36 cellular contexts compared by ENCODE assay signal in genomic region chr9:131193051-131193450, GRCh38.
"Had no signal": no experiment of that assay in that cellular context is flagged by ENCODE, and none has a peak within 500 bp of the region (broad histone marks: within the 10 kb centered on the region; RNA-seq: fewer than 3 reads in every experiment).

No MANE protein-coding gene starts in this region.

- ATAC-seq: activated CD4-positive, alpha-beta T cell treated with anti-CD3 and anti-CD28 coated beads for 36 hours; activated CD4-positive, CD25-positive, alpha-beta regulatory T cell treated with anti-CD3 and anti-CD28 coated beads, Interleukin-2, amount 50 U/mL, for 24 hours; activated CD8-positive, alpha-beta T cell treated with anti-CD3 and anti-CD28 coated beads for 36 hours; activated naive CD4-positive, alpha-beta T cell treated with anti-CD3 and anti-CD28 coated beads, Interleukin-2, amount 50 U/mL, for 72 hours; activated T-cell treated with anti-CD3 and anti-CD28 coated beads, Interleukin-2, amount 50 U/mL, for 4 hours; activated T-cell treated with anti-CD3 and anti-CD28 coated beads, Interleukin-2, amount 50 U/mL, for 72 hours; activated T-helper 17 cell treated with anti-CD3 and anti-CD28 coated beads, Interleukin-2, amount 50 U/mL, for 72 hours; body of pancreas; WTC11 had no signal

- H3K27ac ChIP-seq: adrenal gland, body of pancreas, brain microvascular endothelial cell, breast epithelium, WERI-Rb-1 had no signal

- DNase-seq: activated CD4-positive, alpha-beta memory T cell treated with anti-CD3 and anti-CD28 coated beads for 36 hours; activated CD4-positive, alpha-beta T cell treated with anti-CD3 and anti-CD28 coated beads for 1 hour; activated CD4-positive, alpha-beta T cell treated with anti-CD3 and anti-CD28 coated beads for 36 hours; activated CD4-positive, alpha-beta T cell treated with anti-CD3 and anti-CD28 coated beads for 48 hours; activated CD4-positive, alpha-beta T cell treated with anti-CD3 and anti-CD28 coated beads, Interleukin-2, amount 50 U/mL, for 1 hour; activated CD4-positive, alpha-beta T cell treated with anti-CD3 and anti-CD28 coated beads, Interleukin-2, amount 50 U/mL, for 4 hours; activated CD4-positive, CD25-positive, alpha-beta regulatory T cell; activated CD8-positive, alpha-beta memory T cell treated with anti-CD3 and anti-CD28 coated beads, Interleukin-2, amount 50 U/mL, for 4 hours; activated CD8-positive, alpha-beta T cell treated with anti-CD3 and anti-CD28 coated beads for 36 hours; activated effector memory CD4-positive, alpha-beta T cell treated with anti-CD3 and anti-CD28 coated beads, Interleukin-2, amount 50 U/mL, for 16 hours; activated gamma-delta T cell treated with Interleukin-2 at 50 U/mL for 16 hours; activated naive CD4-positive, alpha-beta T cell; activated naive CD4-positive, alpha-beta T cell treated with anti-CD3 and anti-CD28 coated beads for 36 hours; activated naive CD4-positive, alpha-beta T cell treated with anti-CD3 and anti-CD28 coated beads, Interleukin-2, amount 50 U/mL, for 16 hours; activated naive CD8-positive, alpha-beta T cell treated with anti-CD3 and anti-CD28 coated beads for 36 hours; activated T-cell treated with anti-CD3 and anti-CD28 coated beads for 4 hours; activated T-cell treated with anti-CD3 and anti-CD28 coated beads, Interleukin-2, amount 50 U/mL, for 1 hour; activated T-cell treated with anti-CD3 and anti-CD28 coated beads, Interleukin-2, amount 50 U/mL, for 4 hours; activated T-cell treated with anti-CD3 and anti-CD28 coated beads, Interleukin-2, amount 50 U/mL, for 72 hours; adrenal gland; amniotic stem cell; aorta; body of pancreas; brain microvascular endothelial cell; central memory CD4-positive, alpha-beta T cell; T-helper 1 cell; T-helper 9 cell; WERI-Rb-1 had no signal

- H3K27me3 ChIP-seq: adrenal gland, body of pancreas, brain microvascular endothelial cell, breast epithelium had no signal

- H3K4me1 ChIP-seq: adrenal gland, body of pancreas, breast epithelium had no signal

- H3K4me3 Mint-ChIP-seq: activated CD4-positive, alpha-beta memory T cell treated with anti-CD3 and anti-CD28 coated beads for 36 hours; activated CD4-positive, alpha-beta T cell treated with anti-CD3 and anti-CD28 coated beads for 36 hours; activated CD8-positive, alpha-beta T cell treated with anti-CD3 and anti-CD28 coated beads for 36 hours; activated naive CD4-positive, alpha-beta T cell treated with anti-CD3 and anti-CD28 coated beads for 36 hours; activated naive CD8-positive, alpha-beta T cell treated with anti-CD3 and anti-CD28 coated beads for 36 hours; activated T-cell treated with anti-CD3 and anti-CD28 coated beads, Interleukin-2, amount 50 U/mL, for 4 hours; activated T-cell treated with anti-CD3 and anti-CD28 coated beads, Interleukin-2, amount 50 U/mL, for 72 hours; activated T-helper 1 cell treated with anti-CD3 and anti-CD28 coated beads, Interleukin-12 subunit alpha, Interleukin-12 subunit beta, Interleukin-2, Interleukin-4 antibody, amounts not matched to agents 30 ng/mL and 10 ng/mL and 1 ng/mL, durations not matched to agents 14 hours and 24 hours and 36 hours; activated T-helper 17 cell treated with anti-CD3 and anti-CD28 coated beads, Interleukin-2, amount 50 U/mL, for 72 hours; T-helper 1 cell treated with Interleukin-12 subunit alpha and Interleukin-12 subunit beta and Interleukin-4 antibody, amounts not matched to agents 30 μg/mL and 1 μg/mL, for 36 hours; T-helper 2 cell treated with Interferon-gamma antibody and Interleukin-4, amounts not matched to agents 5 μg/mL and 100 μg/mL, for 36 hours; WTC11 had no signal

- H3K9me3 ChIP-seq: adrenal gland, body of pancreas, breast epithelium had no signal

- H3K9me3 Mint-ChIP-seq: activated CD4-positive, alpha-beta memory T cell treated with anti-CD3 and anti-CD28 coated beads for 36 hours; activated CD8-positive, alpha-beta T cell treated with anti-CD3 and anti-CD28 coated beads for 36 hours; activated naive CD4-positive, alpha-beta T cell treated with anti-CD3 and anti-CD28 coated beads for 36 hours; activated naive CD4-positive, alpha-beta T cell treated with anti-CD3 and anti-CD28 coated beads, Interleukin-2, amount 50 U/mL, for 72 hours; activated naive CD8-positive, alpha-beta T cell treated with anti-CD3 and anti-CD28 coated beads for 36 hours; activated T-cell treated with anti-CD3 and anti-CD28 coated beads, Interleukin-2, amount 50 U/mL, for 4 hours; activated T-cell treated with anti-CD3 and anti-CD28 coated beads, Interleukin-2, amount 50 U/mL, for 72 hours; activated T-helper 1 cell treated with anti-CD3 and anti-CD28 coated beads, Interleukin-12 subunit alpha, Interleukin-12 subunit beta, Interleukin-2, Interleukin-4 antibody, amounts not matched to agents 30 ng/mL and 10 ng/mL and 1 ng/mL, durations not matched to agents 14 hours and 24 hours and 36 hours; activated T-helper 17 cell treated with anti-CD3 and anti-CD28 coated beads, Interleukin-2, amount 50 U/mL, for 72 hours; T-helper 1 cell treated with Interleukin-12 subunit alpha and Interleukin-12 subunit beta and Interleukin-4 antibody, amounts not matched to agents 30 μg/mL and 1 μg/mL, for 36 hours; T-helper 2 cell treated with Interferon-gamma antibody and Interleukin-4, amounts not matched to agents 5 μg/mL and 100 μg/mL, for 36 hours; WTC11 had no signal

- H3K27ac Mint-ChIP-seq: activated CD4-positive, alpha-beta memory T cell treated with anti-CD3 and anti-CD28 coated beads for 36 hours; activated CD4-positive, alpha-beta T cell treated with anti-CD3 and anti-CD28 coated beads for 36 hours; activated CD8-positive, alpha-beta T cell treated with anti-CD3 and anti-CD28 coated beads for 36 hours; activated naive CD4-positive, alpha-beta T cell treated with anti-CD3 and anti-CD28 coated beads for 36 hours; activated naive CD4-positive, alpha-beta T cell treated with anti-CD3 and anti-CD28 coated beads, Interleukin-2, amount 50 U/mL, for 72 hours; activated naive CD8-positive, alpha-beta T cell treated with anti-CD3 and anti-CD28 coated beads for 36 hours; activated T-cell treated with anti-CD3 and anti-CD28 coated beads, Interleukin-2, amount 50 U/mL, for 72 hours; activated T-helper 1 cell treated with anti-CD3 and anti-CD28 coated beads, Interleukin-12 subunit alpha, Interleukin-12 subunit beta, Interleukin-2, Interleukin-4 antibody, amounts not matched to agents 30 ng/mL and 10 ng/mL and 1 ng/mL, durations not matched to agents 14 hours and 24 hours and 36 hours; activated T-helper 17 cell treated with anti-CD3 and anti-CD28 coated beads, Interleukin-2, amount 50 U/mL, for 72 hours; T-helper 1 cell treated with Interleukin-12 subunit alpha and Interleukin-12 subunit beta and Interleukin-4 antibody, amounts not matched to agents 30 μg/mL and 1 μg/mL, for 36 hours; T-helper 2 cell treated with Interferon-gamma antibody and Interleukin-4, amounts not matched to agents 5 μg/mL and 100 μg/mL, for 36 hours; WTC11 had no signal

- H3K4me1 Mint-ChIP-seq: activated CD4-positive, alpha-beta T cell treated with anti-CD3 and anti-CD28 coated beads for 36 hours; activated naive CD8-positive, alpha-beta T cell treated with anti-CD3 and anti-CD28 coated beads for 36 hours; activated T-helper 17 cell treated with anti-CD3 and anti-CD28 coated beads, Interleukin-2, amount 50 U/mL, for 72 hours; WTC11 had no signal

- H3K27me3 Mint-ChIP-seq: activated CD4-positive, alpha-beta memory T cell treated with anti-CD3 and anti-CD28 coated beads for 36 hours; activated CD4-positive, alpha-beta T cell treated with anti-CD3 and anti-CD28 coated beads for 36 hours; activated CD8-positive, alpha-beta T cell treated with anti-CD3 and anti-CD28 coated beads for 36 hours; activated naive CD8-positive, alpha-beta T cell treated with anti-CD3 and anti-CD28 coated beads for 36 hours; activated T-helper 17 cell treated with anti-CD3 and anti-CD28 coated beads, Interleukin-2, amount 50 U/mL, for 72 hours had no signal

- H3K4me3 ChIP-seq: adrenal gland, body of pancreas, breast epithelium had no signal
